Comparison of ENCODE assay signal across 18 cellular contexts in the genomic region with DNA sequence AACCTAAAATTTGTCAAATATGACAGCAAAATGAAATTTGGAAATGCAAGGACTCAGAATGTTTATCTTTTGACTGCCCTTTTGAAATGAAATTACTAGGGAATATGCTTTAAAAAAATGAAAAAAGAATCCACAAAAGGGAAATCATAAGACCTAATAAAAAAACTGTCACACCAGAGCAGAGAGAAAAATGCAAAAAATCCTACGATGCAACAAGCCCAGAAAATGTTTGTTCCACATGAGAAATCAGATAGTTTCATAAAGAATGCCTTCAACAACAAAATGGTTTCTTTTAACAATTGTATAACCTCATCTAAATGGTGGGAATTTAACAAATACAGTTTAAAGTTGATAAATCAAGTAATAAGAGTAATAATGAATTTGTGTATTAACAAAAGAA. TPM values are rescaled to one million over a fixed set of nuclear protein-coding genes. Genes with fewer than 3 reads are reported as not detected.
DNase-seq lines count a peak whose midpoint lies in the region; ATAC-seq and TF ChIP-seq lines count a peak whose summit lies in the region.
"Had no signal": no experiment of that assay in that cellular context is flagged by ENCODE, and none has a peak within 500 bp of the region (broad histone marks: within the 10 kb centered on the region; RNA-seq: fewer than 3 reads in every experiment).

No MANE protein-coding gene starts in this region.

- peaks cover 12% of the 10 kb centered on the region for H3K36me3 Mint-ChIP-seq in osteocyte (ENCODE audit: unreplicated experiment)
- peaks cover 11% of the 10 kb centered on the region for H3K36me3 Mint-ChIP-seq in activated CD4-positive, alpha-beta T cell treated with anti-CD3 and anti-CD28 coated beads for 36 hours (ENCODE audit: low read depth)

- H3K4me1 ChIP-seq in right cardiac atrium (ENCODE audit: control insufficient read depth, insufficient read depth, low read length) (peaks cover 2% of the 10 kb centered on the region), uterus (peaks cover 6 to 10% of the 10 kb centered on the region in 2 donors)
- H3K4me1 ChIP-seq in effector memory CD4-positive, alpha-beta T cell (ENCODE audit: control insufficient read depth, insufficient read depth, low read length, poor library complexity, severe bottlenecking) = peaks cover 19% of the 10 kb centered on the region

- H3K4me3 ChIP-seq in right cardiac atrium (ENCODE audit: low read length) (peak overlapping the region; percentile 15), uterus (no peak overlapping the region)
- no peak overlapping the region for H3K4me3 ChIP-seq in effector memory CD4-positive, alpha-beta T cell (ENCODE audit: insufficient read depth, low read depth, low read length, poor library complexity, severe bottlenecking)

- H3K36me3 ChIP-seq in effector memory CD4-positive, alpha-beta T cell (ENCODE audit: control insufficient read depth, insufficient read depth, low read length) = no peaks in the 10 kb centered on the region
- H3K36me3 ChIP-seq in uterus = no peaks in the 10 kb centered on the region

- H3K9me3 Mint-ChIP-seq in osteocyte (ENCODE audit: unreplicated experiment) = no peaks in the 10 kb centered on the region
- no peaks in the 10 kb centered on the region for H3K9me3 Mint-ChIP-seq in activated CD4-positive, alpha-beta T cell treated with anti-CD3 and anti-CD28 coated beads for 36 hours (ENCODE audit: low read depth)
- H3K9me3 Mint-ChIP-seq: naive B cell had no signal

- no peak for TF ChIP-seq CTCF in osteocyte (IDR thresholded peaks at IDR 0.05)
- TF ChIP-seq CTCF in uterus (IDR thresholded peaks at IDR 0.05) = no peak

- H3K27ac ChIP-seq in right cardiac atrium (ENCODE audit: low read length) (no peak overlapping the region), uterus (peak overlapping the region; percentile 74 to 94)
- H3K27ac ChIP-seq in effector memory CD4-positive, alpha-beta T cell (ENCODE audit: insufficient read depth, low read length, poor library complexity, severe bottlenecking) = peak overlapping the region; percentile 39

- intact Hi-C loops in right cardiac atrium (cut with DNase I) = loop anchor here in 1 of 4 donors (10.0 kb wide), 1 partner anchor 170 kb away; no protein-coding TSS in a partner anchor
- intact Hi-C loops in cardiac septum (cut with DNase I) = loop anchor here (5.0 kb wide), 1 partner anchor 172 kb away; no protein-coding TSS in a partner anchor
- intact Hi-C loops in uterus (cut with DNase I; ENCODE audit: low total_unique reads) = no loop called here
- intact Hi-C loops in activated CD4-positive, alpha-beta T cell treated with anti-CD3 and anti-CD28 coated beads for 36 hours (cut with DNase I, micrococcal nuclease) = loop anchor here (5.0 kb wide), 4 partner anchors 168 to 368 kb away; partner anchors contain the start of gene NUDT15 (in 1 of the 2)

- no peaks in the 10 kb centered on the region for H3K27me3 Mint-ChIP-seq in osteocyte (ENCODE audit: unreplicated experiment)
- no peaks in the 10 kb centered on the region for H3K27me3 Mint-ChIP-seq in activated CD4-positive, alpha-beta T cell treated with anti-CD3 and anti-CD28 coated beads for 36 hours
- H3K27me3 Mint-ChIP-seq: naive B cell had no signal

- DNase-seq in right cardiac atrium = no peak
- DNase-seq in cardiac septum (ENCODE audit: low spot score) = no peak
- DNase-seq in effector memory CD4-positive, alpha-beta T cell = no peak
- DNase-seq in osteocyte (ENCODE audit: extremely low spot score, unreplicated experiment) = no peak
- no peak for DNase-seq in uterus
- DNase-seq in UCSD-AML1 (lab: John Stamatoyannopoulos, UW; ENCODE audit: unreplicated experiment) = no peak
- no peak for DNase-seq in activated CD4-positive, alpha-beta T cell treated with anti-CD3 and anti-CD28 coated beads for 36 hours
- DNase-seq in germinal center (ENCODE audit: low spot score) = no peak
- DNase-seq: activated CD4-positive, alpha-beta T cell treated with anti-CD3 and anti-CD28 coated beads, Interleukin-2, amount 50 U/mL, for 48 hours; amniotic stem cell; GF-D8; IMR-90; naive B cell; NCI-H2081 treated with DMSO at 0.1 percent for 48 hours; NCI-H526 treated with DMSO at 0.1 percent for 48 hours; retina; stimulated activated CD4-positive, alpha-beta T cell treated with anti-CD3 and anti-CD28 coated beads, Interleukin-4, amount 100 ng/mL, for 1 hour had no signal

- no peak for ATAC-seq in right cardiac atrium
- no peak for ATAC-seq in activated CD4-positive, alpha-beta T cell treated with anti-CD3 and anti-CD28 coated beads for 36 hours
- ATAC-seq: esophagus mucosa had no signal

- peaks cover 63% of the 10 kb centered on the region for H3K4me1 Mint-ChIP-seq in osteocyte (ENCODE audit: unreplicated experiment)
- H3K4me1 Mint-ChIP-seq in activated CD4-positive, alpha-beta T cell treated with anti-CD3 and anti-CD28 coated beads for 36 hours = peaks cover 75% of the 10 kb centered on the region

- POLR2A ChIA-PET in activated CD4-positive, alpha-beta T cell treated with anti-CD3 and anti-CD28 coated beads for 36 hours (lab: Charles Lee) = no interaction called here

- H3K9me3 ChIP-seq in right cardiac atrium (ENCODE audit: control insufficient read depth, low read length) (no peaks in the 10 kb centered on the region), uterus (no peaks in the 10 kb centered on the region)
- H3K9me3 ChIP-seq in effector memory CD4-positive, alpha-beta T cell (ENCODE audit: control insufficient read depth, low read length) = no peaks in the 10 kb centered on the region

- CTCF ChIA-PET in activated CD4-positive, alpha-beta T cell treated with anti-CD3 and anti-CD28 coated beads for 36 hours (lab: Charles Lee) = interaction anchor here (0.6 kb wide), 1 partner anchor 195 kb away, joined by 3 read pairs; no protein-coding TSS in a partner anchor

- no peak overlapping the region for H3K4me3 Mint-ChIP-seq in osteocyte (ENCODE audit: unreplicated experiment)
- no peak overlapping the region for H3K4me3 Mint-ChIP-seq in activated CD4-positive, alpha-beta T cell treated with anti-CD3 and anti-CD28 coated beads for 36 hours
- H3K4me3 Mint-ChIP-seq: naive B cell had no signal

- H3K27ac Mint-ChIP-seq in osteocyte (ENCODE audit: unreplicated experiment) = peak overlapping the region; percentile 78
- no peak overlapping the region for H3K27ac Mint-ChIP-seq in activated CD4-positive, alpha-beta T cell treated with anti-CD3 and anti-CD28 coated beads for 36 hours
- H3K27ac Mint-ChIP-seq: naive B cell had no signal

- WGBS in right cardiac atrium = 37% methylated on average over 1 of the region's 1 CpG

- no peak for TF ChIP-seq POLR2A in uterus (IDR thresholded peaks at IDR 0.05)

- H3K27me3 ChIP-seq in right cardiac atrium (ENCODE audit: control insufficient read depth, insufficient read depth) = no peaks in the 10 kb centered on the region
- no peaks in the 10 kb centered on the region for H3K27me3 ChIP-seq in effector memory CD4-positive, alpha-beta T cell (replicated peaks; ENCODE audit: control insufficient read depth, insufficient read depth, low read length, poor library complexity, severe bottlenecking)
- no peaks in the 10 kb centered on the region for H3K27me3 ChIP-seq in uterus

RNA-seq across cellular contexts. Expression of gene LPAR6, which starts 8.0 kb away (rescaled TPM):
- total RNA-seq in right cardiac atrium (10 to 100 TPM; 11.5 to 17.4 (median 13.6) TPM), cardiac septum (12.5 TPM), osteocyte (10.1 and 13.0 TPM in 2 replicates), uterus (10 to 100 TPM; 13.1 to 85.9 (median 38.9) TPM)
- polyA plus RNA-seq in right cardiac atrium = 14.3 TPM
- total RNA-seq in activated CD4-positive, alpha-beta T cell treated with anti-CD3 and anti-CD28 coated beads for 36 hours = 1 to 10 TPM; 6.8 to 7.9 TPM
